18 cellular contexts compared by ENCODE assay signal in the genomic region with DNA sequence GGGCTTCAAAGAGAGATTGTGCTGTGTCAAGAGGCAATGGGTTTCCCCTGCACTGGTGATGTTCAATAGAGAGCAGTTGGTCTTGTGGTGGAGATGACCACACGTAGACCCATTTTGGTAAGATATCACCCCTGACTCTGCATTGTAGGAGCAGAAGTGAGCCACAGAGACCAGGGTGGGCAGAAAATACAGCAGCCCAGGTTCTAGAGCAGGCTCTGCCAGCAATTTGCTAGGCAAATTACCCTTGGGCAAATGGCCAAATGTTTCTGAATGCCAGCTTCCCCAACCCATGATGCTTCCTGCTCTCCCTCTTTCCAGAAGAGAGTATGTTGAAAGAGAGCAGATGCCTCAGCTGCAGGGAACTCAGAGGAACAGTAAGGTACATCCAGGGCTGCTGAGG.
A peak's percentile ranks its signal among the peaks of the same experiment; 100 is the strongest.
DNase-seq lines count a peak whose midpoint lies in the region; ATAC-seq and TF ChIP-seq lines count a peak whose summit lies in the region.
"Had no signal": no experiment of that assay in that cellular context is flagged by ENCODE, and none has a peak within 500 bp of the region (broad histone marks: within the 10 kb centered on the region; RNA-seq: fewer than 3 reads in every experiment).

No MANE protein-coding gene starts in this region.

- intact Hi-C loops in CD8-positive, alpha-beta T cell (cut with DNase I, micrococcal nuclease): no loop called here
- intact Hi-C loops in left ventricle myocardium inferior (cut with micrococcal nuclease): no loop called here

- no peaks in the 10 kb centered on the region for H3K4me1 Mint-ChIP-seq in CD8-positive, alpha-beta T cell (ENCODE audit: low read depth)
- H3K4me1 Mint-ChIP-seq: activated CD4-positive, alpha-beta T cell treated with anti-CD3 and anti-CD28 coated beads, Interleukin-2, amount 10 ng/mL, durations not matched to agents 7 days and 5 days had no signal

- no peaks in the 10 kb centered on the region for H3K27me3 ChIP-seq in BE2C
- H3K27me3 ChIP-seq in CD8-positive, alpha-beta T cell (ENCODE audit: insufficient read depth, low read length): peaks cover 8% of the 10 kb centered on the region
- H3K27me3 ChIP-seq in left ventricle myocardium inferior (ENCODE audit: low read depth): peaks cover 63% of the 10 kb centered on the region
- H3K27me3 ChIP-seq in H7 (ENCODE audit: control insufficient read depth, insufficient read depth, low read length): no peaks in the 10 kb centered on the region; the same call in 1 of the 2 replicates
- H3K27me3 ChIP-seq: foreskin keratinocyte had no signal

- H3K27me3 Mint-ChIP-seq in CD8-positive, alpha-beta T cell (ENCODE audit: low read depth): peaks cover 11% of the 10 kb centered on the region

- no peaks in the 10 kb centered on the region for H3K36me3 ChIP-seq in BE2C
- H3K36me3 ChIP-seq in CD8-positive, alpha-beta T cell (ENCODE audit: insufficient read depth, low read length): no peaks in the 10 kb centered on the region
- no peaks in the 10 kb centered on the region for H3K36me3 ChIP-seq in left ventricle myocardium inferior
- no peaks in the 10 kb centered on the region for H3K36me3 ChIP-seq in H7 (replicated peaks; ENCODE audit: control insufficient read depth, insufficient read depth, low read length)
- H3K36me3 ChIP-seq: suprapubic skin had no signal

- H3K4me3 ChIP-seq in BE2C (ENCODE audit: low read depth, low read length): no peak overlapping the region
- H3K4me3 ChIP-seq in CD8-positive, alpha-beta T cell (ENCODE audit: low read depth, low read length): no peak overlapping the region
- H3K4me3 ChIP-seq in left ventricle myocardium inferior: no peak overlapping the region
- no peak overlapping the region for H3K4me3 ChIP-seq in H7 (ENCODE audit: insufficient read depth, low read depth, low read length)
- H3K4me3 ChIP-seq: A549, suprapubic skin had no signal

- H3K27ac Mint-ChIP-seq in CD8-positive, alpha-beta T cell: no peak overlapping the region
- H3K27ac Mint-ChIP-seq: activated CD4-positive, alpha-beta T cell treated with anti-CD3 and anti-CD28 coated beads, Interleukin-2, amount 10 ng/mL, durations not matched to agents 7 days and 5 days; natural killer cell treated with Interleukin-12 subunit alpha and Interleukin-12 subunit beta and Interleukin-15 and Interleukin-18, amount 100 ng/mL, for 72 hours had no signal

- peak overlapping the region; percentile 18; the same call in 1 of the 2 replicates for H3K27ac ChIP-seq in VCaP
- no peak overlapping the region for H3K27ac ChIP-seq in CD8-positive, alpha-beta T cell (ENCODE audit: low read depth, low read length)
- no peak overlapping the region for H3K27ac ChIP-seq in left ventricle myocardium inferior (replicated peaks)
- H3K27ac ChIP-seq: A549, foreskin keratinocyte, suprapubic skin had no signal

- TF ChIP-seq CTCF in BE2C (IDR thresholded peaks at IDR 0.05; ENCODE audit: low read depth, low read length): no peak
- TF ChIP-seq CTCF in VCaP (conservative IDR thresholded peaks at IDR 0.05): no peak
- TF ChIP-seq CTCF in CD8-positive, alpha-beta T cell (IDR thresholded peaks at IDR 0.05): no peak
- no peak for TF ChIP-seq CTCF in left ventricle myocardium inferior (IDR thresholded peaks at IDR 0.05; ENCODE audit: borderline replicate concordance)

- no peak overlapping the region for H3K4me3 Mint-ChIP-seq in CD8-positive, alpha-beta T cell
- H3K4me3 Mint-ChIP-seq: activated CD4-positive, alpha-beta T cell treated with anti-CD3 and anti-CD28 coated beads, Interleukin-2, amount 10 ng/mL, durations not matched to agents 7 days and 5 days; activated T-cell treated with anti-CD3 and anti-CD28 coated beads, Interleukin-2, amount 50 U/mL, for 4 hours; natural killer cell treated with Interleukin-12 subunit alpha and Interleukin-12 subunit beta and Interleukin-15 and Interleukin-18, amount 100 ng/mL, for 72 hours had no signal

- POLR2A ChIA-PET in CD8-positive, alpha-beta T cell (lab: Charles Lee): no interaction called here

- DNase-seq in BE2C (peak; percentile 37), NCI-H1092 (lab: John Stamatoyannopoulos, UW) (peak; percentile 70), NCI-H2196 treated with DMSO at 0.1 percent for 48 hours (lab: John Stamatoyannopoulos, UW; ENCODE audit: unreplicated experiment) (peak; percentile 63), dedifferentiated amniotic fluid mesenchymal stem cell (ENCODE audit: extremely low spot score) (no peak), left ventricle myocardium inferior (no peak), H7 (no peak)
- DNase-seq in CD8-positive, alpha-beta T cell: no peak
- DNase-seq: activated CD4-positive, alpha-beta T cell treated with anti-CD3 and anti-CD28 coated beads, Interleukin-2, amount 10 ng/mL, durations not matched to agents 7 days and 5 days; activated T-cell treated with anti-CD3 and anti-CD28 coated beads, Interleukin-2, amount 50 U/mL, for 4 hours; foreskin keratinocyte; Kasumi-1; mammary epithelial cell; retina; T-helper 9 cell had no signal

- no peaks in the 10 kb centered on the region for H3K4me1 ChIP-seq in BE2C
- no peaks in the 10 kb centered on the region for H3K4me1 ChIP-seq in CD8-positive, alpha-beta T cell (ENCODE audit: insufficient read depth, low read length)
- no peaks in the 10 kb centered on the region for H3K4me1 ChIP-seq in left ventricle myocardium inferior
- H3K4me1 ChIP-seq: A549, foreskin keratinocyte, suprapubic skin had no signal

- H3K9me3 ChIP-seq in BE2C (no peaks in the 10 kb centered on the region), left ventricle myocardium inferior (replicated peaks) (no peaks in the 10 kb centered on the region)
- H3K9me3 ChIP-seq in CD8-positive, alpha-beta T cell (ENCODE audit: low read length): no peaks in the 10 kb centered on the region
- H3K9me3 ChIP-seq: A549, suprapubic skin had no signal

- CTCF ChIA-PET in CD8-positive, alpha-beta T cell (lab: Charles Lee): no interaction called here

- H3K9me3 Mint-ChIP-seq in CD8-positive, alpha-beta T cell: no peaks in the 10 kb centered on the region
- H3K9me3 Mint-ChIP-seq: activated CD4-positive, alpha-beta T cell treated with anti-CD3 and anti-CD28 coated beads, Interleukin-2, amount 10 ng/mL, durations not matched to agents 7 days and 5 days; activated T-cell treated with anti-CD3 and anti-CD28 coated beads, Interleukin-2, amount 50 U/mL, for 4 hours; natural killer cell treated with Interleukin-12 subunit alpha and Interleukin-12 subunit beta and Interleukin-15 and Interleukin-18, amount 100 ng/mL, for 72 hours had no signal

- no peaks in the 10 kb centered on the region for H3K36me3 Mint-ChIP-seq in CD8-positive, alpha-beta T cell
- H3K36me3 Mint-ChIP-seq: natural killer cell treated with Interleukin-12 subunit alpha and Interleukin-12 subunit beta and Interleukin-15 and Interleukin-18, amount 100 ng/mL, for 72 hours had no signal

- no peak for ATAC-seq in CD8-positive, alpha-beta T cell
- ATAC-seq: A549; activated T-cell treated with anti-CD3 and anti-CD28 coated beads, Interleukin-2, amount 50 U/mL, for 4 hours; foreskin keratinocyte; natural killer cell treated with Interleukin-12 subunit alpha and Interleukin-12 subunit beta and Interleukin-15 and Interleukin-18, amount 100 ng/mL, for 72 hours had no signal

Comparison
In these comparisons a context has a peak if more than half of its experiments do, and no peak if none do; other contexts are left out.
1. DNase-seq: peak in BE2C (single experiment), NCI-H1092 (single experiment) and NCI-H2196 treated with DMSO at 0.1 percent for 48 hours (single experiment); none in dedifferentiated amniotic fluid mesenchymal stem cell (single experiment), CD8-positive, alpha-beta T cell (0 of 7), left ventricle myocardium inferior (single experiment) and H7 (single experiment).